Comparison of ENCODE assay signal across 1 cellular context in the genomic region with DNA sequence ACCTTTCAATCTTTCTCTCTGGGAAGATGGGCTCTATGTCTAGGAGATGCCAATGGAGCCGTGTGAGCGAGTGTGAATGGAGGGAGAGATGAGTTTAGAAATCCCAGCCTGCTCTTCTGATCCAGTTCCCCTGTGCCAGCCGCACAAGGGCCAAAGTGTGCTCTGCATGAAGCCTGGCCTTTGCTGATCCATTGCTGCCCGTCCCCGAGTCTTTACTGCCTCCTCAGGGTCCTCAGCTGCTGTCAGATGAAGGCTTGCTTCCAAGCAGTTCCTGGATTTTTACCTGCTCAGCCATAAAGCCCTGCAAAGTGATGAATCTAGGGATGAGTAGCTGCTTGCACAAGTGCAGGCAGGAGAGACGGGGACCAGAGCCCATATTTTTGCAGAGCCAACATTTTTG.
TF ChIP-seq lines count a peak whose summit lies in the region.

No MANE protein-coding gene starts in this region.

TF ChIP-seq in GM23338, 12 proteins besides CTCF, POLR2A, EP300 and RAD21 (continued from another document):
- TF ChIP-seq ZNF462 (CRISPR knock-in tag; IDR thresholded peaks at IDR 0.05) (no peak), STAT1 (IDR thresholded peaks at IDR 0.05; ENCODE audit: unreplicated experiment) (no peak)
